ENCODE assay signal across 8 cellular contexts in genomic region chr16:50046853-50047252, GRCh38.
"Had no signal": no experiment of that assay in that cellular context is flagged by ENCODE, and none has a peak within 500 bp of the region (broad histone marks: within the 10 kb centered on the region; RNA-seq: fewer than 3 reads in every experiment).

No MANE protein-coding gene starts in this region.

- H3K27ac Mint-ChIP-seq: H9, HFFc6 had no signal

- H3K27ac ChIP-seq: GM23248, KMS-11 had no signal

- DNase-seq: GM23248, GOT3, H9, HCEC 1CT, HFFc6, IMR-90, KBM-7 had no signal

- H3K4me3 Mint-ChIP-seq: H9, HFFc6 had no signal

- H3K4me3 ChIP-seq: GM23248 had no signal

- H3K4me1 Mint-ChIP-seq: H9 had no signal

- H3K9me3 Mint-ChIP-seq: H9, HFFc6 had no signal
